ENCODE assay signal across 29 cellular contexts in the genomic region with DNA sequence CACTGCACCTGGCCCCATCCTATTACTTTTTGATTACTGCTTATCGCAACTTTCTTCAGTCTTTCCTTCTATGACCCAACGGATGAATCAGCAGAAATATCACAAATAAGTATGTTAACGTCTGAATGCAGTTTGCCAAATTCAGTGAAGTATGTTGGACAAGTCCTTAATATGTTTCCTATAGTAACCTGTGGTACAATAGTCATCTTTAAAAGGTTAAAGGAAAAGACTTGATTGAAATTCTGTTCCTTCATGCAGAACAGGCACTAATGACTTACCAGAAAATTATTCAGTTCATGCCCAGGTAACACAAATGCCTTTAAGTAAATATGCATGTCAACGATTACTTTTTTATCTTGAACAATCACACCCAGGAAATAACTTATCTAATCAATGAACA.
"Had no signal": no experiment of that assay in that cellular context is flagged by ENCODE, and none has a peak within 500 bp of the region (broad histone marks: within the 10 kb centered on the region; RNA-seq: fewer than 3 reads in every experiment).

No MANE protein-coding gene starts in this region.

- H3K27ac Mint-ChIP-seq: immature natural killer cell; mesothelial cell of epicardium; naive thymus-derived CD4-positive, alpha-beta T cell; natural killer cell treated with Interleukin-12 subunit alpha and Interleukin-12 subunit beta and Interleukin-15 and Interleukin-18, amount 100 ng/mL, for 72 hours; stimulated activated memory B cell treated with anti-CD40 and anti-IgM and Interleukin-4, amounts not matched to agents 10 μg/mL and 1 μg/mL and 100 μg/mL, for 72 hours; stimulated activated naive CD8-positive, alpha-beta T cell treated with anti-CD3 and anti-CD28 coated beads, Interleukin-15, amount 100 ng/mL, for 72 hours had no signal

- H3K4me3 ChIP-seq: left ventricle myocardium inferior, lung, mucosa of descending colon, psoas muscle, right atrium auricular region, right lobe of liver, smooth muscle cell, tibial nerve, upper lobe of left lung had no signal

- DNase-seq: head of caudate nucleus; hypothalamus; immature natural killer cell; kidney glomerular epithelial cell; left colon; left ventricle myocardium inferior; mesendoderm; mucosa of descending colon; naive thymus-derived CD4-positive, alpha-beta T cell; occipital lobe; psoas muscle; right lobe of liver; stimulated activated CD4-positive, alpha-beta T cell treated with anti-CD3 and anti-CD28 coated beads, Interleukin-1b, Interleukin-23, amount 100 ng/mL, for 48 hours; stimulated activated CD4-positive, alpha-beta T cell treated with anti-CD3 and anti-CD28 coated beads, Interleukin-2, amount 100 ng/mL, for 48 hours; stimulated activated CD4-positive, alpha-beta T cell treated with anti-CD3 and anti-CD28 coated beads, Interleukin-4, amount 100 ng/mL, for 4 hours; stimulated activated CD8-positive, alpha-beta memory T cell treated with anti-CD3 and anti-CD28 coated beads, Interleukin-4, amount 100 ng/mL, for 48 hours; stimulated activated naive CD4-positive, alpha-beta T cell treated with Interleukin-2 at 50 U/mL for 16 hours; stimulated activated naive CD8-positive, alpha-beta T cell treated with anti-CD3 and anti-CD28 coated beads, Interleukin-15, amount 100 ng/mL, for 72 hours; substantia nigra; upper lobe of left lung had no signal

- ATAC-seq: left colon; mucosa of descending colon; naive thymus-derived CD4-positive, alpha-beta T cell; natural killer cell treated with Interleukin-12 subunit alpha and Interleukin-12 subunit beta and Interleukin-15 and Interleukin-18, amount 100 ng/mL, for 72 hours; psoas muscle; right lobe of liver; stimulated activated memory B cell treated with anti-CD40 and anti-IgM and Interleukin-4, amounts not matched to agents 10 μg/mL and 1 μg/mL and 100 μg/mL, for 72 hours; stimulated activated naive CD8-positive, alpha-beta T cell treated with anti-CD3 and anti-CD28 coated beads, Interleukin-15, amount 100 ng/mL, for 72 hours had no signal

- H3K9me3 Mint-ChIP-seq: mesothelial cell of epicardium; natural killer cell treated with Interleukin-12 subunit alpha and Interleukin-12 subunit beta and Interleukin-15 and Interleukin-18, amount 100 ng/mL, for 72 hours; neural crest cell; stimulated activated memory B cell treated with anti-CD40 and anti-IgM and Interleukin-4, amounts not matched to agents 10 μg/mL and 1 μg/mL and 100 μg/mL, for 72 hours; stimulated activated naive CD8-positive, alpha-beta T cell treated with anti-CD3 and anti-CD28 coated beads, Interleukin-15, amount 100 ng/mL, for 72 hours had no signal

- H3K36me3 ChIP-seq: left ventricle myocardium inferior, right atrium auricular region, right lobe of liver, tibial nerve, upper lobe of left lung had no signal

- H3K4me1 Mint-ChIP-seq: immature natural killer cell; naive thymus-derived CD4-positive, alpha-beta T cell; stimulated activated memory B cell treated with anti-CD40 and anti-IgM and Interleukin-4, amounts not matched to agents 10 μg/mL and 1 μg/mL and 100 μg/mL, for 72 hours; stimulated activated naive CD8-positive, alpha-beta T cell treated with anti-CD3 and anti-CD28 coated beads, Interleukin-15, amount 100 ng/mL, for 72 hours had no signal

- H3K4me3 Mint-ChIP-seq: immature natural killer cell; mesothelial cell of epicardium; naive thymus-derived CD4-positive, alpha-beta T cell; natural killer cell treated with Interleukin-12 subunit alpha and Interleukin-12 subunit beta and Interleukin-15 and Interleukin-18, amount 100 ng/mL, for 72 hours; neural crest cell; stimulated activated memory B cell treated with anti-CD40 and anti-IgM and Interleukin-4, amounts not matched to agents 10 μg/mL and 1 μg/mL and 100 μg/mL, for 72 hours; stimulated activated naive CD8-positive, alpha-beta T cell treated with anti-CD3 and anti-CD28 coated beads, Interleukin-15, amount 100 ng/mL, for 72 hours had no signal

- H3K27ac ChIP-seq: left ventricle myocardium inferior, parathyroid adenoma, psoas muscle, right atrium auricular region, right lobe of liver, tibial nerve, upper lobe of left lung had no signal

- H3K27me3 Mint-ChIP-seq: stimulated activated naive CD8-positive, alpha-beta T cell treated with anti-CD3 and anti-CD28 coated beads, Interleukin-15, amount 100 ng/mL, for 72 hours had no signal

- H3K4me1 ChIP-seq: left ventricle myocardium inferior, psoas muscle, right atrium auricular region, right lobe of liver, upper lobe of left lung had no signal

- H3K9me3 ChIP-seq: left ventricle myocardium inferior, mucosa of descending colon, psoas muscle, right atrium auricular region, right lobe of liver, tibial nerve, upper lobe of left lung had no signal

- H3K27me3 ChIP-seq: right atrium auricular region, right lobe of liver, tibial nerve, upper lobe of left lung had no signal

- H3K36me3 Mint-ChIP-seq: immature natural killer cell; mesothelial cell of epicardium; naive thymus-derived CD4-positive, alpha-beta T cell; natural killer cell treated with Interleukin-12 subunit alpha and Interleukin-12 subunit beta and Interleukin-15 and Interleukin-18, amount 100 ng/mL, for 72 hours; stimulated activated memory B cell treated with anti-CD40 and anti-IgM and Interleukin-4, amounts not matched to agents 10 μg/mL and 1 μg/mL and 100 μg/mL, for 72 hours had no signal
